19 cellular contexts compared by ENCODE assay signal in genomic region chr22:39027717-39028116, GRCh38. TPM values are rescaled to one million over a fixed set of nuclear protein-coding genes. Genes with fewer than 3 reads are reported as not detected.
DNase-seq lines count a peak whose midpoint lies in the region; ATAC-seq and TF ChIP-seq lines count a peak whose summit lies in the region.
"Had no signal": no experiment of that assay in that cellular context is flagged by ENCODE, and none has a peak within 500 bp of the region (broad histone marks: within the 10 kb centered on the region; RNA-seq: fewer than 3 reads in every experiment).

No MANE protein-coding gene starts in this region.

- no peaks in the 10 kb centered on the region for H3K9me3 ChIP-seq in mucosa of descending colon
- H3K9me3 ChIP-seq: breast epithelium, gastrocnemius medialis, SJCRH30, thoracic aorta had no signal

- no peak for TF ChIP-seq CTCF in mucosa of descending colon (IDR thresholded peaks at IDR 0.05)

- DNase-seq in activated T-cell treated with anti-CD3 and anti-CD28 coated beads, Interleukin-2, amount 50 U/mL, for 72 hours, result no peak
- DNase-seq in activated T-cell treated with anti-CD3 and anti-CD28 coated beads, Interleukin-2, amount 50 U/mL, for 1 hour, result no peak
- DNase-seq in T-cell, result no peak
- DNase-seq in activated naive CD8-positive, alpha-beta T cell treated with anti-CD3 and anti-CD28 coated beads, Interleukin-2, amount 50 U/mL, for 24 hours, result no peak
- no peak for DNase-seq in mucosa of descending colon
- no peak for DNase-seq in NCI-H510A treated with DMSO at 0.1 percent for 48 hours (lab: John Stamatoyannopoulos, UW)
- DNase-seq: anterior cingulate cortex; gastrocnemius medialis; kidney glomerular epithelial cell; NCI-H1048; NCI-H446 treated with DMSO at 0.1 percent for 48 hours; SJCRH30; stimulated activated naive CD4-positive, alpha-beta T cell treated with Interleukin-2 at 50 U/mL for 16 hours; SW 1271 had no signal

- intact Hi-C loops in mucosa of descending colon (cut with DNase I, micrococcal nuclease), result no loop called here

- H3K4me1 ChIP-seq in mucosa of descending colon (ENCODE audit: low read depth), result no peaks in the 10 kb centered on the region
- H3K4me1 ChIP-seq: breast epithelium, gastrocnemius medialis, SJCRH30 had no signal

- no peaks in the 10 kb centered on the region for H3K9me3 Mint-ChIP-seq in activated T-cell treated with anti-CD3 and anti-CD28 coated beads, Interleukin-2, amount 50 U/mL, for 72 hours
- H3K9me3 Mint-ChIP-seq in T-cell, result no peaks in the 10 kb centered on the region
- H3K9me3 Mint-ChIP-seq in activated naive CD8-positive, alpha-beta T cell treated with anti-CD3 and anti-CD28 coated beads, Interleukin-2, amount 50 U/mL, for 24 hours, result no peaks in the 10 kb centered on the region
- no peaks in the 10 kb centered on the region for H3K9me3 Mint-ChIP-seq in stimulated activated memory B cell treated with anti-CD40 and anti-IgM and Interleukin-4, amounts not matched to agents 10 μg/mL and 1 μg/mL and 100 μg/mL, for 72 hours
- H3K9me3 Mint-ChIP-seq: GM23338, nephron had no signal

- no peak overlapping the region for H3K4me3 ChIP-seq in mucosa of descending colon
- H3K4me3 ChIP-seq: breast epithelium, gastrocnemius medialis, GM23338, SJCRH30, thoracic aorta had no signal

- peak overlapping the region in 1 of 2 donors; percentile 47 for H3K4me3 Mint-ChIP-seq in activated T-cell treated with anti-CD3 and anti-CD28 coated beads, Interleukin-2, amount 50 U/mL, for 72 hours
- H3K4me3 Mint-ChIP-seq in T-cell, result no peak overlapping the region
- H3K4me3 Mint-ChIP-seq in activated naive CD8-positive, alpha-beta T cell treated with anti-CD3 and anti-CD28 coated beads, Interleukin-2, amount 50 U/mL, for 24 hours, result no peak overlapping the region
- H3K4me3 Mint-ChIP-seq in stimulated activated memory B cell treated with anti-CD40 and anti-IgM and Interleukin-4, amounts not matched to agents 10 μg/mL and 1 μg/mL and 100 μg/mL, for 72 hours, result no peak overlapping the region
- H3K4me3 Mint-ChIP-seq: GM23338, nephron had no signal

- POLR2A ChIA-PET in T-cell (lab: Charles Lee), result no interaction called here

- no peaks in the 10 kb centered on the region for H3K36me3 ChIP-seq in mucosa of descending colon (ENCODE audit: low read depth)
- H3K36me3 ChIP-seq: breast epithelium, gastrocnemius medialis, SJCRH30, thoracic aorta had no signal

- ATAC-seq in activated T-cell treated with anti-CD3 and anti-CD28 coated beads, Interleukin-2, amount 50 U/mL, for 72 hours (replicated peaks in 1 of 2), result peak in 1 of 2 donors; percentile 25
- ATAC-seq in T-cell (replicated peaks in 1 of 4) (no peak), mucosa of descending colon (no peak)
- no peak for ATAC-seq in activated naive CD8-positive, alpha-beta T cell treated with anti-CD3 and anti-CD28 coated beads, Interleukin-2, amount 50 U/mL, for 24 hours
- no peak for ATAC-seq in stimulated activated memory B cell treated with anti-CD40 and anti-IgM and Interleukin-4, amounts not matched to agents 10 μg/mL and 1 μg/mL and 100 μg/mL, for 72 hours
- ATAC-seq: gastrocnemius medialis, GM23338 had no signal

- peaks cover 0 to 9% of the 10 kb centered on the region in 2 donors for H3K36me3 Mint-ChIP-seq in activated T-cell treated with anti-CD3 and anti-CD28 coated beads, Interleukin-2, amount 50 U/mL, for 72 hours (ENCODE audit: insufficient read depth in 2 of 2)
- peaks cover 19% of the 10 kb centered on the region for H3K36me3 Mint-ChIP-seq in T-cell
- H3K36me3 Mint-ChIP-seq in activated naive CD8-positive, alpha-beta T cell treated with anti-CD3 and anti-CD28 coated beads, Interleukin-2, amount 50 U/mL, for 24 hours (ENCODE audit: low read depth), result peaks cover 18% of the 10 kb centered on the region
- H3K36me3 Mint-ChIP-seq in stimulated activated memory B cell treated with anti-CD40 and anti-IgM and Interleukin-4, amounts not matched to agents 10 μg/mL and 1 μg/mL and 100 μg/mL, for 72 hours, result peaks cover 55% of the 10 kb centered on the region

- no peaks in the 10 kb centered on the region for H3K27me3 Mint-ChIP-seq in activated T-cell treated with anti-CD3 and anti-CD28 coated beads, Interleukin-2, amount 50 U/mL, for 72 hours (ENCODE audit: low read depth)
- no peaks in the 10 kb centered on the region for H3K27me3 Mint-ChIP-seq in T-cell
- no peaks in the 10 kb centered on the region for H3K27me3 Mint-ChIP-seq in activated naive CD8-positive, alpha-beta T cell treated with anti-CD3 and anti-CD28 coated beads, Interleukin-2, amount 50 U/mL, for 24 hours
- no peaks in the 10 kb centered on the region for H3K27me3 Mint-ChIP-seq in stimulated activated memory B cell treated with anti-CD40 and anti-IgM and Interleukin-4, amounts not matched to agents 10 μg/mL and 1 μg/mL and 100 μg/mL, for 72 hours

- CTCF ChIA-PET in T-cell (lab: Charles Lee), result interaction anchor here in 1 of 2 donors (0.6 kb wide), 1 partner anchor 88 kb away, joined by 5 read pairs; no protein-coding TSS in a partner anchor

- peaks cover 37% of the 10 kb centered on the region for H3K4me1 Mint-ChIP-seq in activated T-cell treated with anti-CD3 and anti-CD28 coated beads, Interleukin-2, amount 50 U/mL, for 72 hours (ENCODE audit: low read depth)
- peaks cover 28 to 37% (median 31%) of the 10 kb centered on the region in 3 donors for H3K4me1 Mint-ChIP-seq in T-cell
- H3K4me1 Mint-ChIP-seq in activated naive CD8-positive, alpha-beta T cell treated with anti-CD3 and anti-CD28 coated beads, Interleukin-2, amount 50 U/mL, for 24 hours, result peaks cover 36% of the 10 kb centered on the region
- peaks cover 48% of the 10 kb centered on the region for H3K4me1 Mint-ChIP-seq in stimulated activated memory B cell treated with anti-CD40 and anti-IgM and Interleukin-4, amounts not matched to agents 10 μg/mL and 1 μg/mL and 100 μg/mL, for 72 hours
- H3K4me1 Mint-ChIP-seq: nephron had no signal

- H3K27ac Mint-ChIP-seq in activated T-cell treated with anti-CD3 and anti-CD28 coated beads, Interleukin-2, amount 50 U/mL, for 72 hours, result peak overlapping the region; percentile 82
- peak overlapping the region; percentile 27 to 80 for H3K27ac Mint-ChIP-seq in T-cell
- peak overlapping the region; percentile 14 for H3K27ac Mint-ChIP-seq in activated naive CD8-positive, alpha-beta T cell treated with anti-CD3 and anti-CD28 coated beads, Interleukin-2, amount 50 U/mL, for 24 hours
- peak overlapping the region; percentile 49 for H3K27ac Mint-ChIP-seq in stimulated activated memory B cell treated with anti-CD40 and anti-IgM and Interleukin-4, amounts not matched to agents 10 μg/mL and 1 μg/mL and 100 μg/mL, for 72 hours
- H3K27ac Mint-ChIP-seq: GM23338, nephron had no signal

RNA-seq across cellular contexts. Expression of gene APOBEC3D, which starts 6.8 kb away (rescaled TPM):
- 10 to 100 TPM; 33.9 to 43.0 TPM for total RNA-seq in activated T-cell treated with anti-CD3 and anti-CD28 coated beads, Interleukin-2, amount 50 U/mL, for 72 hours
- 10 to 100 TPM; 17.1 to 27.2 (median 24.4) TPM for total RNA-seq in T-cell
- 1 to 10 TPM; 4.6 to 7.0 (median 6.5) TPM for total RNA-seq in mucosa of descending colon
- total RNA-seq: SJCRH30 had no signal

RNA-seq across cellular contexts. Expression of gene APOBEC3F, which starts 12.9 kb away (rescaled TPM):
- total RNA-seq in activated T-cell treated with anti-CD3 and anti-CD28 coated beads, Interleukin-2, amount 50 U/mL, for 72 hours, result 10 to 100 TPM; 44.8 to 49.0 TPM
- total RNA-seq in T-cell (10 to 100 TPM; 14.3 to 29.1 (median 18.5) TPM), mucosa of descending colon (10 to 100 TPM in 1 of 3 donors, 1 to 10 TPM in 2; 7.4 to 14.1 (median 8.8) TPM)
- total RNA-seq: SJCRH30 had no signal

RNA-seq across cellular contexts. Expression of gene APOBEC3C, which starts 13.7 kb away (rescaled TPM):
- 100 to 1,000 TPM; 143 to 147 TPM for total RNA-seq in activated T-cell treated with anti-CD3 and anti-CD28 coated beads, Interleukin-2, amount 50 U/mL, for 72 hours
- total RNA-seq in T-cell (10 to 100 TPM; 32.9 to 61.7 (median 52.1) TPM), mucosa of descending colon (10 to 100 TPM; 23.1 to 30.6 (median 24.1) TPM)

RNA-seq across cellular contexts. Expression of gene APOBEC3B, which starts 45.6 kb away (rescaled TPM):
- 10 to 100 TPM; 27.1 to 44.7 TPM for total RNA-seq in activated T-cell treated with anti-CD3 and anti-CD28 coated beads, Interleukin-2, amount 50 U/mL, for 72 hours
- total RNA-seq in T-cell, result 1 to 10 TPM; 1.4 to 2.4 (median 1.9) TPM
- total RNA-seq in mucosa of descending colon, result 10 to 100 TPM in 2 of 3 donors, 1 to 10 TPM in 1; 8.4 to 49.5 (median 23.6) TPM

RNA-seq across cellular contexts. Expression of gene APOBEC3G, which starts 49.4 kb away (rescaled TPM):
- 100 to 1,000 TPM in 1 of 2 donors, 10 to 100 TPM in 1; 77.8 to 115 TPM for total RNA-seq in activated T-cell treated with anti-CD3 and anti-CD28 coated beads, Interleukin-2, amount 50 U/mL, for 72 hours
- 10 to 100 TPM; 29.7 to 71.3 (median 62.7) TPM for total RNA-seq in T-cell
- total RNA-seq in mucosa of descending colon, result 1 to 10 TPM; 5.7 to 6.2 (median 6.1) TPM
- total RNA-seq: SJCRH30 had no signal

Comparison
In these comparisons a context has a peak if more than half of its experiments do, and no peak if none do; other contexts are left out.
1. H3K27ac Mint-ChIP-seq: peak in every context shown above with its lines; median percentile 82 in activated T-cell treated with anti-CD3 and anti-CD28 coated beads, Interleukin-2, amount 50 U/mL, for 72 hours; 54 in T-cell; 49 in stimulated activated memory B cell treated with anti-CD40 and anti-IgM and Interleukin-4, amounts not matched to agents 10 μg/mL and 1 μg/mL and 100 μg/mL, for 72 hours; 14 in activated naive CD8-positive, alpha-beta T cell treated with anti-CD3 and anti-CD28 coated beads, Interleukin-2, amount 50 U/mL, for 24 hours.